22 cellular contexts compared by ENCODE assay signal in the genomic region with DNA sequence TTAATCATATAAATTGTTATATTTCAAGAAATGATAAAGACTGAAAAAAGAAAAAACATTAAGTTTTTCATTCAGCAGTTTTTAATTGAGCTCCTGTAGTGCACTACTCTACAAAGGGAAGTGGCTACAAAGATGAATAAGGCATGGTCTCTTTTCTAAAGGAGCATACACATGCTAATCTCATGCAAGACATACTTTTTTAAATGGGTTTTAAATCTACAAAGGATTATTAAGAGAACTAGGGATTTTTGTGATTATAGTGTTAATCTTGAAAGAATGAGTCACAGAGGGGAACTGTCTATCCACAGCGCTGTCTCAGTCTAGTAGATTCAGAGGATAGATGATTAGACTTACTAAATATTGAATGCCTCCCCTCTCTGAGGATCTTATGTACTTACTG.
"Had no signal": no experiment of that assay in that cellular context is flagged by ENCODE, and none has a peak within 500 bp of the region (broad histone marks: within the 10 kb centered on the region; RNA-seq: fewer than 3 reads in every experiment).

No MANE protein-coding gene starts in this region.

- H3K4me3 ChIP-seq: dorsolateral prefrontal cortex, gastrocnemius medialis, left lung, mucosa of descending colon, ovary, psoas muscle, sigmoid colon, spleen, thoracic aorta, tibial nerve, upper lobe of left lung had no signal

- DNase-seq: dorsolateral prefrontal cortex; effector CD4-positive, alpha-beta T cell; foreskin fibroblast; gastrocnemius medialis; head of caudate nucleus; kidney; left cardiac atrium; left lung; mesenchymal stem cell; mucosa of descending colon; naive B cell; nucleus accumbens; ovary; posterior cingulate gyrus; psoas muscle; right cardiac atrium; sigmoid colon; spleen; stimulated activated naive B cell treated with anti-CD40 and anti-IgM and Interleukin-4, amounts not matched to agents 10 μg/mL and 1 μg/mL and 100 μg/mL, for 72 hours; upper lobe of left lung had no signal

- H3K27ac ChIP-seq: dorsolateral prefrontal cortex, gastrocnemius medialis, left lung, ovary, psoas muscle, sigmoid colon, spleen, thoracic aorta, tibial nerve, upper lobe of left lung had no signal

- H3K4me1 ChIP-seq: gastrocnemius medialis, left lung, psoas muscle, sigmoid colon, spleen, tibial nerve, upper lobe of left lung had no signal

- H3K27me3 ChIP-seq: gastrocnemius medialis, left lung, ovary, sigmoid colon, spleen, upper lobe of left lung had no signal

- H3K9me3 ChIP-seq: gastrocnemius medialis, left lung, mucosa of descending colon, ovary, psoas muscle, sigmoid colon, spleen, thoracic aorta, tibial nerve, upper lobe of left lung had no signal

- H3K36me3 ChIP-seq: gastrocnemius medialis, left lung, ovary, sigmoid colon, spleen, thoracic aorta, tibial nerve, upper lobe of left lung had no signal
